7 cellular contexts compared by ENCODE assay signal in the genomic region with DNA sequence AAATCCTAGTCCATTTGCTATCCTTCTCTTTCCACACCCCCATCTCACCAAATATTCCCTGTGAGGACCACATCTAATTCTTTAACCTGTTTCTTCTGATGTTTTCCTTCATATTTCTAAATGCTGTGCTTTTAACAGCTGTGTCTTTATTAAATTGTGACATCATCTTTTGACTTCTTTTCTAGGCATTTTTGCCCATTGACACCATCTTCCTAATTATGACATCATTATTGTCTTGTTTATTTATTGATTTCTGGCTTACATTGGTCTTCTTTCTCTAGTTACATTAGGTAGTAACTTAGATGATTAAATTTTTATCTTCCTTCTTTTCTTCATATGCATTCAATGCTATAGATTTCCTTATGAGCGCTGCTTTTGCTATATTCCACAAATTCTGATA.
"Had no signal": no experiment of that assay in that cellular context is flagged by ENCODE, and none has a peak within 500 bp of the region (broad histone marks: within the 10 kb centered on the region; RNA-seq: fewer than 3 reads in every experiment).

No MANE protein-coding gene starts in this region.

- DNase-seq: GDM1, GF-D8 had no signal

- FAIRE-seq: G401.6, GM12891, GM12892, GM18507, GM19239 had no signal
